Comparison of ENCODE assay signal across 13 cellular contexts in genomic region chr1:86712088-86712860, GRCh38.
"Had no signal": no experiment of that assay in that cellular context is flagged by ENCODE, and none has a peak within 500 bp of the region (broad histone marks: within the 10 kb centered on the region; RNA-seq: fewer than 3 reads in every experiment).

No MANE protein-coding gene starts in this region.

- H3K27me3 Mint-ChIP-seq: central memory CD8-positive, alpha-beta T cell; naive B cell had no signal

- H3K9me3 Mint-ChIP-seq: central memory CD8-positive, alpha-beta T cell; naive B cell had no signal

- H3K27ac Mint-ChIP-seq: naive B cell had no signal

- H3K4me3 ChIP-seq: heart right ventricle, right atrium auricular region, suprapubic skin had no signal

- H3K36me3 Mint-ChIP-seq: naive B cell had no signal

- H3K4me3 Mint-ChIP-seq: central memory CD8-positive, alpha-beta T cell; naive B cell had no signal

- H3K9me3 ChIP-seq: heart right ventricle, right atrium auricular region, suprapubic skin had no signal

- H3K27ac ChIP-seq: suprapubic skin had no signal

- DNase-seq: activated CD4-positive, alpha-beta T cell treated with anti-CD3 and anti-CD28 coated beads, Interleukin-2, amount 50 U/mL, for 4 hours; activated CD4-positive, CD25-positive, alpha-beta regulatory T cell treated with anti-CD3 and anti-CD28 coated beads, Interleukin-2, amount 50 U/mL, for 72 hours; activated naive CD4-positive, alpha-beta T cell; activated T-cell treated with anti-CD3 and anti-CD28 coated beads for 4 hours; effector CD8-positive, alpha-beta T cell; foreskin fibroblast; heart right ventricle; islet precursor cell; naive B cell; stimulated activated naive CD8-positive, alpha-beta T cell treated with anti-CD3 and anti-CD28 coated beads, Interleukin-15, Interleukin-2, amounts not matched to agents 100 U/mL and 50 U/mL, for 24 hours had no signal

- H3K27me3 ChIP-seq: heart right ventricle, right atrium auricular region, suprapubic skin had no signal

- ATAC-seq: stimulated activated naive CD8-positive, alpha-beta T cell treated with anti-CD3 and anti-CD28 coated beads, Interleukin-15, Interleukin-2, amounts not matched to agents 100 U/mL and 50 U/mL, for 24 hours had no signal
